Comparison of ENCODE assay signal across 8 cellular contexts in genomic region chr17:77382966-77383612, GRCh38.
DNase-seq lines count a peak whose midpoint lies in the region; ATAC-seq and TF ChIP-seq lines count a peak whose summit lies in the region.

No MANE protein-coding gene starts in this region.

- H3K36me3 ChIP-seq in lower lobe of right lung = no peaks in the 10 kb centered on the region
- no peaks in the 10 kb centered on the region for H3K36me3 ChIP-seq in upper lobe of right lung

- peaks cover 82% of the 10 kb centered on the region for H3K4me1 Mint-ChIP-seq in activated naive CD8-positive, alpha-beta T cell (ENCODE audit: low read depth)
- peaks cover 77% of the 10 kb centered on the region for H3K4me1 Mint-ChIP-seq in activated naive CD8-positive, alpha-beta T cell treated with anti-CD3 and anti-CD28 coated beads for 36 hours

- H3K4me3 ChIP-seq in lower lobe of right lung (no peak overlapping the region), upper lobe of right lung (no peak overlapping the region)

- no peaks in the 10 kb centered on the region for H3K9me3 Mint-ChIP-seq in activated naive CD8-positive, alpha-beta T cell (ENCODE audit: low read depth)
- no peaks in the 10 kb centered on the region for H3K9me3 Mint-ChIP-seq in activated naive CD8-positive, alpha-beta T cell treated with anti-CD3 and anti-CD28 coated beads for 36 hours

- H3K4me3 Mint-ChIP-seq in activated naive CD8-positive, alpha-beta T cell = peak overlapping the region; percentile 52
- no peak overlapping the region for H3K4me3 Mint-ChIP-seq in activated naive CD8-positive, alpha-beta T cell treated with anti-CD3 and anti-CD28 coated beads for 36 hours

- intact Hi-C loops in lower lobe of right lung (cut with DNase I) (no loop called here), upper lobe of right lung (cut with DNase I) (no loop called here)

- peak in 1 of 2 donors; percentile 4 for ATAC-seq in lower lobe of right lung
- no peak for ATAC-seq in upper lobe of right lung
- ATAC-seq in GM19328 (IDR thresholded peaks at IDR 0.05; ENCODE audit: unreplicated experiment) = no peak

- H3K27me3 Mint-ChIP-seq in activated naive CD8-positive, alpha-beta T cell = no peaks in the 10 kb centered on the region
- H3K27me3 Mint-ChIP-seq in activated naive CD8-positive, alpha-beta T cell treated with anti-CD3 and anti-CD28 coated beads for 36 hours = no peaks in the 10 kb centered on the region

- H3K9me3 ChIP-seq in lower lobe of right lung = no peaks in the 10 kb centered on the region
- H3K9me3 ChIP-seq in upper lobe of right lung = no peaks in the 10 kb centered on the region

- H3K27me3 ChIP-seq in lower lobe of right lung (ENCODE audit: low read depth) (no peaks in the 10 kb centered on the region), upper lobe of right lung (no peaks in the 10 kb centered on the region)

- no peak for DNase-seq in activated naive CD8-positive, alpha-beta T cell treated with anti-CD3 and anti-CD28 coated beads for 36 hours
- peak; percentile 68 for DNase-seq in amniotic epithelial cell (ENCODE audit: low read depth)
- DNase-seq in lower lobe of right lung = no peak
- DNase-seq in upper lobe of right lung = no peak
- DNase-seq in NCI-H146 (lab: John Stamatoyannopoulos, UW) = no peak
- no peak for DNase-seq in stimulated activated naive CD4-positive, alpha-beta T cell (lab: John Stamatoyannopoulos, UW)

- H3K36me3 Mint-ChIP-seq in activated naive CD8-positive, alpha-beta T cell = no peaks in the 10 kb centered on the region
- no peaks in the 10 kb centered on the region for H3K36me3 Mint-ChIP-seq in activated naive CD8-positive, alpha-beta T cell treated with anti-CD3 and anti-CD28 coated beads for 36 hours

- H3K27ac ChIP-seq in lower lobe of right lung = peak overlapping the region; percentile 67
- H3K27ac ChIP-seq in upper lobe of right lung = peak overlapping the region; percentile 63

- H3K27ac Mint-ChIP-seq in activated naive CD8-positive, alpha-beta T cell = peak overlapping the region; percentile 28
- H3K27ac Mint-ChIP-seq in activated naive CD8-positive, alpha-beta T cell treated with anti-CD3 and anti-CD28 coated beads for 36 hours = no peak overlapping the region

- TF ChIP-seq CTCF in lower lobe of right lung (IDR thresholded peaks at IDR 0.05) (no peak), upper lobe of right lung (IDR thresholded peaks at IDR 0.05) (no peak)

- H3K4me1 ChIP-seq in lower lobe of right lung = peaks cover 95% of the 10 kb centered on the region
- H3K4me1 ChIP-seq in upper lobe of right lung = peaks cover 90% of the 10 kb centered on the region
